1 cellular context compared by ENCODE assay signal in the genomic region with DNA sequence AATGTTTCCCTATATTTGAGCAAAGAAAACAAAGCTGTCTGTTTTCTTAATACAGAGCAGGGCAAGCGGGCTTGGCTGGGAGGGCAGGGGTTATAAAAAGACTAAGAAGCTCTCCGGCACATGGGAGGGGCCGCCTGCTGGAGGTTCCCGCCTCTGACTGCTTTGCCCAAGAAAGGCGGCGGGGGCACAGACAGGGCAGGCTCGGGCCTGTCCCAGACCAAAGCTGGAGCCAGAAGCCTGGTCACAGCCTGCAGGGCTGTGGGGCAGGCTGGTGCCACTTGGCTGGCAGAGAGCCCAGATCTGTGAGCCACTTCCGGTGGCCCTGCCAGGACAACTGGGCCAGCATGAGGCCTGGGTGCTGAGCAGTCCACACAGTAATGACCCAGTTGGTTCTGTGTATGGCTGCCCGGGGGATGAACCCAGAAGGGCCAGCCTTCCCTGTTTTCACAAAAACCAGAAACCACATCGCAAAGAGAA.
TF ChIP-seq lines count a peak whose summit lies in the region.

No MANE protein-coding gene starts in this region.

TF ChIP-seq in HepG2, 621 proteins besides CTCF, POLR2A, EP300 and RAD21 (continued from another document and continues in another):
- TF ChIP-seq, protein P1, sequence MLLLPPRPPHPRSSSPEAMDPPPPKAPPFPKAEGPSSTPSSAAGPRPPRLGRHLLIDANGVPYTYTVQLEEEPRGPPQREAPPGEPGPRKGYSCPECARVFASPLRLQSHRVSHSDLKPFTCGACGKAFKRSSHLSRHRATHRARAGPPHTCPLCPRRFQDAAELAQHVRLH (CRISPR knock-in tag; IDR thresholded peaks at IDR 0.05; ENCODE audit: borderline replicate concordance, low read depth) = no peak
- TF ChIP-seq ZFP62 (CRISPR knock-in tag; IDR thresholded peaks at IDR 0.05) = no peak
- TF ChIP-seq, protein P2, sequence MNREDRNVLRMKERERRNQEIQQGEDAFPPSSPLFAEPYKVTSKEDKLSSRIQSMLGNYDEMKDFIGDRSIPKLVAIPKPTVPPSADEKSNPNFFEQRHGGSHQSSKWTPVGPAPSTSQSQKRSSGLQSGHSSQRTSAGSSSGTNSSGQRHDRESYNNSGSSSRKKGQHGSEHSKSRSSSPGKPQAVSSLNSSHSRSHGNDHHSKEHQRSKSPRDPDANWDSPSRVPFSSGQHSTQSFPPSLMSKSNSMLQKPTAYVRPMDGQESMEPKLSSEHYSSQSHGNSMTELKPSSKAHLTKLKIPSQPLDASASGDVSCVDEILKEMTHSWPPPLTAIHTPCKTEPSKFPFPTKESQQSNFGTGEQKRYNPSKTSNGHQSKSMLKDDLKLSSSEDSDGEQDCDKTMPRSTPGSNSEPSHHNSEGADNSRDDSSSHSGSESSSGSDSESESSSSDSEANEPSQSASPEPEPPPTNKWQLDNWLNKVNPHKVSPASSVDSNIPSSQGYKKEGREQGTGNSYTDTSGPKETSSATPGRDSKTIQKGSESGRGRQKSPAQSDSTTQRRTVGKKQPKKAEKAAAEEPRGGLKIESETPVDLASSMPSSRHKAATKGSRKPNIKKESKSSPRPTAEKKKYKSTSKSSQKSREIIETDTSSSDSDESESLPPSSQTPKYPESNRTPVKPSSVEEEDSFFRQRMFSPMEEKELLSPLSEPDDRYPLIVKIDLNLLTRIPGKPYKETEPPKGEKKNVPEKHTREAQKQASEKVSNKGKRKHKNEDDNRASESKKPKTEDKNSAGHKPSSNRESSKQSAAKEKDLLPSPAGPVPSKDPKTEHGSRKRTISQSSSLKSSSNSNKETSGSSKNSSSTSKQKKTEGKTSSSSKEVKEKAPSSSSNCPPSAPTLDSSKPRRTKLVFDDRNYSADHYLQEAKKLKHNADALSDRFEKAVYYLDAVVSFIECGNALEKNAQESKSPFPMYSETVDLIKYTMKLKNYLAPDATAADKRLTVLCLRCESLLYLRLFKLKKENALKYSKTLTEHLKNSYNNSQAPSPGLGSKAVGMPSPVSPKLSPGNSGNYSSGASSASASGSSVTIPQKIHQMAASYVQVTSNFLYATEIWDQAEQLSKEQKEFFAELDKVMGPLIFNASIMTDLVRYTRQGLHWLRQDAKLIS (CRISPR knock-in tag; IDR thresholded peaks at IDR 0.05) = no peak
- no peak for TF ChIP-seq ZNF572 (CRISPR knock-in tag; IDR thresholded peaks at IDR 0.05)
- TF ChIP-seq ZNF17 (CRISPR knock-in tag; IDR thresholded peaks at IDR 0.05) = no peak
- no peak for TF ChIP-seq ZNF33B (CRISPR knock-in tag; IDR thresholded peaks at IDR 0.05)
- TF ChIP-seq, protein P3, sequence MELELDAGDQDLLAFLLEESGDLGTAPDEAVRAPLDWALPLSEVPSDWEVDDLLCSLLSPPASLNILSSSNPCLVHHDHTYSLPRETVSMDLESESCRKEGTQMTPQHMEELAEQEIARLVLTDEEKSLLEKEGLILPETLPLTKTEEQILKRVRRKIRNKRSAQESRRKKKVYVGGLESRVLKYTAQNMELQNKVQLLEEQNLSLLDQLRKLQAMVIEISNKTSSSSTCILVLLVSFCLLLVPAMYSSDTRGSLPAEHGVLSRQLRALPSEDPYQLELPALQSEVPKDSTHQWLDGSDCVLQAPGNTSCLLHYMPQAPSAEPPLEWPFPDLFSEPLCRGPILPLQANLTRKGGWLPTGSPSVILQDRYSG (CRISPR knock-in tag; IDR thresholded peaks at IDR 0.05) = no peak
- TF ChIP-seq ZNF318 (CRISPR knock-in tag; IDR thresholded peaks at IDR 0.05) = no peak
- TF ChIP-seq, protein P4, sequence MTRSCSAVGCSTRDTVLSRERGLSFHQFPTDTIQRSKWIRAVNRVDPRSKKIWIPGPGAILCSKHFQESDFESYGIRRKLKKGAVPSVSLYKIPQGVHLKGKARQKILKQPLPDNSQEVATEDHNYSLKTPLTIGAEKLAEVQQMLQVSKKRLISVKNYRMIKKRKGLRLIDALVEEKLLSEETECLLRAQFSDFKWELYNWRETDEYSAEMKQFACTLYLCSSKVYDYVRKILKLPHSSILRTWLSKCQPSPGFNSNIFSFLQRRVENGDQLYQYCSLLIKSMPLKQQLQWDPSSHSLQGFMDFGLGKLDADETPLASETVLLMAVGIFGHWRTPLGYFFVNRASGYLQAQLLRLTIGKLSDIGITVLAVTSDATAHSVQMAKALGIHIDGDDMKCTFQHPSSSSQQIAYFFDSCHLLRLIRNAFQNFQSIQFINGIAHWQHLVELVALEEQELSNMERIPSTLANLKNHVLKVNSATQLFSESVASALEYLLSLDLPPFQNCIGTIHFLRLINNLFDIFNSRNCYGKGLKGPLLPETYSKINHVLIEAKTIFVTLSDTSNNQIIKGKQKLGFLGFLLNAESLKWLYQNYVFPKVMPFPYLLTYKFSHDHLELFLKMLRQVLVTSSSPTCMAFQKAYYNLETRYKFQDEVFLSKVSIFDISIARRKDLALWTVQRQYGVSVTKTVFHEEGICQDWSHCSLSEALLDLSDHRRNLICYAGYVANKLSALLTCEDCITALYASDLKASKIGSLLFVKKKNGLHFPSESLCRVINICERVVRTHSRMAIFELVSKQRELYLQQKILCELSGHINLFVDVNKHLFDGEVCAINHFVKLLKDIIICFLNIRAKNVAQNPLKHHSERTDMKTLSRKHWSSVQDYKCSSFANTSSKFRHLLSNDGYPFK (CRISPR knock-in tag; IDR thresholded peaks at IDR 0.05; ENCODE audit: borderline replicate concordance) = no peak
- no peak for TF ChIP-seq FOXK2 (IDR thresholded peaks at IDR 0.05)
- 0 out of 2 replicates have a peak, but pooled peaks have one; percentile 26 for TF ChIP-seq MYC (CRISPR knock-in tag; IDR thresholded peaks at IDR 0.05; ENCODE audit: borderline replicate concordance)
- TF ChIP-seq ZBTB4 (CRISPR knock-in tag; IDR thresholded peaks at IDR 0.05; ENCODE audit: borderline replicate concordance) = no peak
- no peak; the same call in 1 of the 2 replicates for TF ChIP-seq ZBTB3 (CRISPR knock-in tag; IDR thresholded peaks at IDR 0.05; ENCODE audit: borderline replicate concordance, low read depth)
- TF ChIP-seq NPAS2 (CRISPR knock-in tag; IDR thresholded peaks at IDR 0.05; ENCODE audit: borderline replicate concordance) = no peak
- TF ChIP-seq SMARCE1 (IDR thresholded peaks at IDR 0.05; ENCODE audit: borderline replicate concordance) = no peak
- TF ChIP-seq SNAPC4 (CRISPR knock-in tag; IDR thresholded peaks at IDR 0.05) = no peak
